ENCODE assay signal across 1 cellular context in the genomic region with DNA sequence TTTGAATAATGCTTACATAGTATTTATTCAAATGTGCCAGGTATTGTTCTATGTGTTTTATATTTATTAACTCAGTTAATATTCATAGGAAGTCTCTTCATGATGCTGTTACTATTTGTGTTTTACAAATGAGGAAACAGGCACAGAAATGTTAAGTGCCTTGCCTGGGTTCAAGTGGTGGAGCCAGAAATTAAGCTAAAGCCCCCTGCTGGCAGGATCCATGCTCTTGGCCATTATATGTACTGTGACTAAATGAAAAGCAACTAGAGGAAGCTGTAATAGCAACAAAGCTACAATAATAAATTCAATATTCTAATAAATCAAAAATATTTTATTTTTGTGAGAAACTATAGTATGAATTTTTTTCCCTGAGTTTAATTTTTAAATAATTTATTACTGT.
TF ChIP-seq lines count a peak whose summit lies in the region.

No MANE protein-coding gene starts in this region.

TF ChIP-seq in K562, 482 proteins besides CTCF, POLR2A, EP300 and RAD21 (continued from another document):
- TF ChIP-seq, protein P1, sequence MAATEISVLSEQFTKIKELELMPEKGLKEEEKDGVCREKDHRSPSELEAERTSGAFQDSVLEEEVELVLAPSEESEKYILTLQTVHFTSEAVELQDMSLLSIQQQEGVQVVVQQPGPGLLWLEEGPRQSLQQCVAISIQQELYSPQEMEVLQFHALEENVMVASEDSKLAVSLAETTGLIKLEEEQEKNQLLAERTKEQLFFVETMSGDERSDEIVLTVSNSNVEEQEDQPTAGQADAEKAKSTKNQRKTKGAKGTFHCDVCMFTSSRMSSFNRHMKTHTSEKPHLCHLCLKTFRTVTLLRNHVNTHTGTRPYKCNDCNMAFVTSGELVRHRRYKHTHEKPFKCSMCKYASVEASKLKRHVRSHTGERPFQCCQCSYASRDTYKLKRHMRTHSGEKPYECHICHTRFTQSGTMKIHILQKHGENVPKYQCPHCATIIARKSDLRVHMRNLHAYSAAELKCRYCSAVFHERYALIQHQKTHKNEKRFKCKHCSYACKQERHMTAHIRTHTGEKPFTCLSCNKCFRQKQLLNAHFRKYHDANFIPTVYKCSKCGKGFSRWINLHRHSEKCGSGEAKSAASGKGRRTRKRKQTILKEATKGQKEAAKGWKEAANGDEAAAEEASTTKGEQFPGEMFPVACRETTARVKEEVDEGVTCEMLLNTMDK (IDR thresholded peaks at IDR 0.05; ENCODE audit: borderline replicate concordance, insufficient read depth, low read depth, low read length, poor library complexity, severe bottlenecking): peak; percentile 47
- TF ChIP-seq ZNF354B (CRISPR knock-in tag; IDR thresholded peaks at IDR 0.05) (no peak), ZZZ3 (IDR thresholded peaks at IDR 0.05) (no peak), RBFOX2 (IDR thresholded peaks at IDR 0.05; ENCODE audit: low read depth, low read length) (no peak), MAFF (IDR thresholded peaks at IDR 0.05; ENCODE audit: low read length) (0 out of 2 replicates have a peak, but pooled peaks have one; percentile 1), ZNF316 (IDR thresholded peaks at IDR 0.05) (peak; percentile 70), NBN (IDR thresholded peaks at IDR 0.05; ENCODE audit: low read depth) (no peak), SMARCC2 (IDR thresholded peaks at IDR 0.05; ENCODE audit: low read depth) (no peak)
- TF ChIP-seq, protein P2, sequence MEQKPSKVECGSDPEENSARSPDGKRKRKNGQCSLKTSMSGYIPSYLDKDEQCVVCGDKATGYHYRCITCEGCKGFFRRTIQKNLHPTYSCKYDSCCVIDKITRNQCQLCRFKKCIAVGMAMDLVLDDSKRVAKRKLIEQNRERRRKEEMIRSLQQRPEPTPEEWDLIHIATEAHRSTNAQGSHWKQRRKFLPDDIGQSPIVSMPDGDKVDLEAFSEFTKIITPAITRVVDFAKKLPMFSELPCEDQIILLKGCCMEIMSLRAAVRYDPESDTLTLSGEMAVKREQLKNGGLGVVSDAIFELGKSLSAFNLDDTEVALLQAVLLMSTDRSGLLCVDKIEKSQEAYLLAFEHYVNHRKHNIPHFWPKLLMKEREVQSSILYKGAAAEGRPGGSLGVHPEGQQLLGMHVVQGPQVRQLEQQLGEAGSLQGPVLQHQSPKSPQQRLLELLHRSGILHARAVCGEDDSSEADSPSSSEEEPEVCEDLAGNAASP (IDR thresholded peaks at IDR 0.05): no peak
TF ChIP-seq in K562: peak in this region for 4.
